In genomic region chr11:122150484-122151124, GRCh38 we compare ENCODE assay signal across 22 cellular contexts. TPM values are rescaled to one million over a fixed set of nuclear protein-coding genes. Genes with fewer than 3 reads are reported as not detected.
DNase-seq lines count a peak whose midpoint lies in the region; ATAC-seq and TF ChIP-seq lines count a peak whose summit lies in the region.
"Had no signal": no experiment of that assay in that cellular context is flagged by ENCODE, and none has a peak within 500 bp of the region (broad histone marks: within the 10 kb centered on the region; RNA-seq: fewer than 3 reads in every experiment).

No MANE protein-coding gene starts in this region.

- ATAC-seq in activated T-helper 17 cell treated with anti-CD3 and anti-CD28 coated beads, Interleukin-2, amount 50 U/mL, for 72 hours (replicated peaks), result no peak
- ATAC-seq in GM19395 (IDR thresholded peaks at IDR 0.05; ENCODE audit: unreplicated experiment), result no peak

- no peak overlapping the region for H3K27ac Mint-ChIP-seq in activated T-helper 17 cell treated with anti-CD3 and anti-CD28 coated beads, Interleukin-2, amount 50 U/mL, for 72 hours
- H3K27ac Mint-ChIP-seq: activated CD4-positive, alpha-beta memory T cell treated with anti-CD3 and anti-CD28 coated beads, Interleukin-2, amount 10 ng/mL, durations not matched to agents 7 days and 5 days; type B pancreatic cell had no signal

- no peaks in the 10 kb centered on the region for H3K4me1 Mint-ChIP-seq in activated T-helper 17 cell treated with anti-CD3 and anti-CD28 coated beads, Interleukin-2, amount 50 U/mL, for 72 hours
- H3K4me1 Mint-ChIP-seq: activated CD4-positive, alpha-beta memory T cell treated with anti-CD3 and anti-CD28 coated beads, Interleukin-2, amount 10 ng/mL, durations not matched to agents 7 days and 5 days; central memory CD8-positive, alpha-beta T cell had no signal

- no peaks in the 10 kb centered on the region for H3K36me3 Mint-ChIP-seq in activated T-helper 17 cell treated with anti-CD3 and anti-CD28 coated beads, Interleukin-2, amount 50 U/mL, for 72 hours (ENCODE audit: low read depth)

- H3K9me3 Mint-ChIP-seq in activated T-helper 17 cell treated with anti-CD3 and anti-CD28 coated beads, Interleukin-2, amount 50 U/mL, for 72 hours, result no peaks in the 10 kb centered on the region
- H3K9me3 Mint-ChIP-seq: activated CD4-positive, alpha-beta memory T cell treated with anti-CD3 and anti-CD28 coated beads, Interleukin-2, amount 10 ng/mL, durations not matched to agents 7 days and 5 days; central memory CD8-positive, alpha-beta T cell had no signal

- H3K4me3 Mint-ChIP-seq in activated T-helper 17 cell treated with anti-CD3 and anti-CD28 coated beads, Interleukin-2, amount 50 U/mL, for 72 hours, result no peak overlapping the region
- H3K4me3 Mint-ChIP-seq: activated CD4-positive, alpha-beta memory T cell treated with anti-CD3 and anti-CD28 coated beads, Interleukin-2, amount 10 ng/mL, durations not matched to agents 7 days and 5 days; central memory CD8-positive, alpha-beta T cell; type B pancreatic cell had no signal

- DNase-seq in NCI-H1092 treated with DMSO at 0.1 percent for 48 hours (lab: John Stamatoyannopoulos, UW) (peak; percentile 54), NCI-H1092 (lab: John Stamatoyannopoulos, UW) (no peak), foreskin melanocyte (peak; percentile 69), superior temporal gyrus (ENCODE audit: extremely low spot score) (peak; percentile 40)
- DNase-seq in activated CD8-positive, alpha-beta memory T cell treated with anti-CD3 and anti-CD28 coated beads, Interleukin-2, amount 50 U/mL, for 48 hours, result no peak
- DNase-seq: 8988T; activated CD4-positive, alpha-beta memory T cell treated with anti-CD3 and anti-CD28 coated beads, Interleukin-2, amount 10 ng/mL, durations not matched to agents 7 days and 5 days; activated naive CD4-positive, alpha-beta T cell treated with Interleukin-2 at 50 U/mL for 16 hours; amygdala; effector CD8-positive, alpha-beta T cell; islet precursor cell; Right ventricle myocardium superior; stimulated activated CD4-positive, alpha-beta T cell treated with anti-CD3 and anti-CD28 coated beads, Interleukin-15, amount 100 ng/mL, for 24 hours; stomach had no signal

- H3K27me3 Mint-ChIP-seq in activated T-helper 17 cell treated with anti-CD3 and anti-CD28 coated beads, Interleukin-2, amount 50 U/mL, for 72 hours, result peaks cover 10% of the 10 kb centered on the region
- H3K27me3 Mint-ChIP-seq: activated CD4-positive, alpha-beta memory T cell treated with anti-CD3 and anti-CD28 coated beads, Interleukin-2, amount 10 ng/mL, durations not matched to agents 7 days and 5 days had no signal

TF ChIP-seq in PFSK-1, 5 proteins besides CTCF, POLR2A, EP300 and RAD21:
- peak; percentile 18; the same call in 1 of the 2 replicates for TF ChIP-seq SIN3A (IDR thresholded peaks at IDR 0.05; ENCODE audit: borderline replicate concordance, insufficient read depth, low read length)
- TF ChIP-seq FOXP2 (optimal IDR thresholded peaks at IDR 0.05; ENCODE audit: borderline replicate concordance, extremely low read depth, extremely low read length, insufficient read depth), result no peak
- TF ChIP-seq TAF1 (IDR thresholded peaks at IDR 0.05; ENCODE audit: borderline replicate concordance, insufficient read depth, low read length), result no peak
- TF ChIP-seq POLR2AphosphoS5 (IDR thresholded peaks at IDR 0.05; ENCODE audit: low read depth, low read length), result no peak

RNA-seq across cellular contexts. Expression of gene BLID, which starts 34.6 kb away (rescaled TPM):
- not detected for polyA plus RNA-seq in PFSK-1 (2012; ENCODE audit: insufficient read length, low read depth)
- not detected for total RNA-seq in activated T-helper 17 cell treated with anti-CD3 and anti-CD28 coated beads, Interleukin-2, amount 50 U/mL, for 72 hours
- total RNA-seq: activated CD4-positive, alpha-beta memory T cell treated with anti-CD3 and anti-CD28 coated beads, Interleukin-2, amount 10 ng/mL, durations not matched to agents 7 days and 5 days; Caco-2 had no signal
- polyA plus RNA-seq: esophagus, lung, stomach had no signal

Comparison
In these comparisons a context has a peak if more than half of its experiments do, and no peak if none do; other contexts are left out.
1. DNase-seq: peak in NCI-H1092 treated with DMSO at 0.1 percent for 48 hours (single experiment), foreskin melanocyte (single experiment) and superior temporal gyrus (single experiment); none in NCI-H1092 (single experiment) and activated CD8-positive, alpha-beta memory T cell treated with anti-CD3 and anti-CD28 coated beads, Interleukin-2, amount 50 U/mL, for 48 hours (single experiment).